In genomic region chr21:46372014-46372485, GRCh38 we compare ENCODE assay signal across 20 cellular contexts. TPM values are rescaled to one million over a fixed set of nuclear protein-coding genes. Genes with fewer than 3 reads are reported as not detected.
A peak's percentile ranks its signal among the peaks of the same experiment; 100 is the strongest.
DNase-seq lines count a peak whose midpoint lies in the region; ATAC-seq, FAIRE-seq and TF ChIP-seq lines count a peak whose summit lies in the region.
"Had no signal": no experiment of that assay in that cellular context is flagged by ENCODE, and none has a peak within 500 bp of the region (broad histone marks: within the 10 kb centered on the region; RNA-seq: fewer than 3 reads in every experiment).

No MANE protein-coding gene starts in this region.

- no peak for ATAC-seq in DND-41 (ENCODE audit: insufficient read depth, low read depth)
- no peak for ATAC-seq in esophagus mucosa
- ATAC-seq: GM23338 had no signal

- H3K14ac ChIP-seq in trophoblast cell (ENCODE audit: low read length): no peak overlapping the region

- TF ChIP-seq CTCF in DND-41 (IDR thresholded peaks at IDR 0.05; ENCODE audit: borderline replicate concordance, extremely low read depth, low read length, poor library complexity, severe bottlenecking): peak; percentile 1
- no peak for TF ChIP-seq CTCF in OCI-LY3 (IDR thresholded peaks at IDR 0.05; ENCODE audit: low read depth, low read length)
- TF ChIP-seq CTCF in endothelial cell of umbilical vein (IDR thresholded peaks at IDR 0.05; ENCODE audit: extremely low read depth in 1 of 2, insufficient read depth in 1 of 2, low read depth in 1 of 2, low read length in 2 of 2): no peak

- H3K9ac ChIP-seq in DND-41 (ENCODE audit: low read depth, low read length): no peak overlapping the region
- H3K9ac ChIP-seq in OCI-LY3 (ENCODE audit: low read length): no peak overlapping the region
- no peak overlapping the region for H3K9ac ChIP-seq in endothelial cell of umbilical vein (replicated peaks; ENCODE audit: extremely low read depth, insufficient read depth, low read length)
- H3K9ac ChIP-seq in trophoblast cell (ENCODE audit: low read length): no peak overlapping the region

- H3K9me3 ChIP-seq in DND-41 (ENCODE audit: insufficient read depth, low read length, severe bottlenecking) (no peaks in the 10 kb centered on the region), OCI-LY3 (ENCODE audit: insufficient read depth, low read length) (no peaks in the 10 kb centered on the region), endothelial cell of umbilical vein (replicated peaks; ENCODE audit: control insufficient read depth, insufficient read depth, low read length) (no peaks in the 10 kb centered on the region), trophoblast cell (ENCODE audit: insufficient read depth, low read depth, low read length) (peaks cover 8% of the 10 kb centered on the region)
- H3K9me3 ChIP-seq: Caco-2, SJSA1 had no signal

- no peak overlapping the region for H2BK5ac ChIP-seq in trophoblast cell (ENCODE audit: low read depth, low read length, poor library complexity)

- H2BK120ac ChIP-seq in trophoblast cell (ENCODE audit: insufficient read depth, low read length, poor library complexity): no peak overlapping the region

- no peak overlapping the region for H3K4me2 ChIP-seq in DND-41 (ENCODE audit: insufficient read depth, low read length)
- peak overlapping the region; percentile 36 for H3K4me2 ChIP-seq in OCI-LY3 (ENCODE audit: low read length)
- no peak overlapping the region for H3K4me2 ChIP-seq in endothelial cell of umbilical vein (ENCODE audit: insufficient read depth, low read length)
- no peak overlapping the region for H3K4me2 ChIP-seq in trophoblast cell (ENCODE audit: low read length)
- H3K4me2 ChIP-seq: GM23338, PC-9 had no signal

- TF ChIP-seq POLR2A in endothelial cell of umbilical vein (IDR thresholded peaks at IDR 0.05; ENCODE audit: low read depth, low read length) (no peak), GM12892 (IDR thresholded peaks at IDR 0.05; ENCODE audit: low read depth, low read length) (no peak)

- H3K4me3 ChIP-seq in DND-41 (ENCODE audit: low read depth in 1 of 2, low read length in 2 of 2) (no peak overlapping the region), OCI-LY3 (ENCODE audit: low read length) (no peak overlapping the region), endothelial cell of umbilical vein (replicated peaks in 1 of 3; ENCODE audit: insufficient read depth in 1 of 3, low read depth in 1 of 3, low read length in 3 of 3) (no peak overlapping the region), trophoblast cell (ENCODE audit: low read depth, low read length) (peak overlapping the region; percentile 21)
- H3K4me3 ChIP-seq: GM23338, PC-9, SJSA1 had no signal

- no TSS peak for BruUV-seq in endothelial cell of umbilical vein (replicated peaks; lab: Mats Ljungman, UMichigan)

- H2BK12ac ChIP-seq in trophoblast cell (ENCODE audit: low read length): no peak overlapping the region

- no CpG with 5 or more reads among the region's 7 CpGs for WGBS in trophoblast cell (ENCODE audit: extremely low coverage, insufficient coverage, insufficient read length)

- H4K12ac ChIP-seq in trophoblast cell (ENCODE audit: low read depth, low read length): no peak overlapping the region

- H3K79me1 ChIP-seq in trophoblast cell (ENCODE audit: low read length): no peaks in the 10 kb centered on the region

- H2AFZ ChIP-seq in DND-41 (ENCODE audit: low read depth, low read length): no peak overlapping the region
- no peak overlapping the region for H2AFZ ChIP-seq in OCI-LY3 (ENCODE audit: low read depth, low read length)
- H2AFZ ChIP-seq in endothelial cell of umbilical vein (ENCODE audit: low read depth, low read length): no peak overlapping the region
- H2AFZ ChIP-seq in trophoblast cell (ENCODE audit: insufficient read depth, low read length, poor library complexity): no peak overlapping the region
- H2AFZ ChIP-seq: GM23338, PC-9 had no signal

- H3K79me2 ChIP-seq in DND-41 (ENCODE audit: insufficient read depth, low read length): peaks cover 86% of the 10 kb centered on the region
- H3K79me2 ChIP-seq in OCI-LY3 (ENCODE audit: low read length): peaks cover 27% of the 10 kb centered on the region
- H3K79me2 ChIP-seq in endothelial cell of umbilical vein (ENCODE audit: control insufficient read depth, insufficient read depth, low read length): peaks cover 10% of the 10 kb centered on the region
- H3K79me2 ChIP-seq in trophoblast cell (ENCODE audit: control insufficient read depth, insufficient read depth, low read length, poor library complexity): no peaks in the 10 kb centered on the region

- H3K23ac ChIP-seq in trophoblast cell (ENCODE audit: low read length): no peak overlapping the region

- H3K27ac ChIP-seq in DND-41 (ENCODE audit: low read length) (no peak overlapping the region), OCI-LY3 (ENCODE audit: low read length) (no peak overlapping the region), endothelial cell of umbilical vein (ENCODE audit: insufficient read depth, low read depth, low read length) (no peak overlapping the region), trophoblast cell (ENCODE audit: low read depth, low read length) (no peak overlapping the region)
- H3K27ac ChIP-seq: PC-9, SJSA1 had no signal

- POLR2A ChIA-PET in endothelial cell of umbilical vein (lab: Charles Lee): no interaction called here

- no peak overlapping the region for H3K18ac ChIP-seq in trophoblast cell (ENCODE audit: low read length)

- FAIRE-seq in endothelial cell of umbilical vein (lab: Jason Lieb, UNC) (no peak), GM12892 (lab: Jason Lieb, UNC) (no peak)

- H4K91ac ChIP-seq in trophoblast cell (ENCODE audit: low read depth, low read length): no peak overlapping the region

- no peaks in the 10 kb centered on the region for H3K9me1 ChIP-seq in endothelial cell of umbilical vein (replicated peaks; ENCODE audit: control insufficient read depth, extremely low read depth, insufficient read depth, low read length)

- no peak overlapping the region for H3K4ac ChIP-seq in trophoblast cell (ENCODE audit: low read depth, low read length)

- CTCF ChIA-PET in endothelial cell of umbilical vein (lab: Charles Lee): no interaction called here

- H3K27me3 ChIP-seq in DND-41 (ENCODE audit: insufficient read depth, low read length, poor library complexity) (no peaks in the 10 kb centered on the region), OCI-LY3 (ENCODE audit: low read depth, low read length) (no peaks in the 10 kb centered on the region), endothelial cell of umbilical vein (ENCODE audit: control insufficient read depth in 2 of 2, insufficient read depth in 2 of 2, low read length in 2 of 2) (no peaks in the 10 kb centered on the region), trophoblast cell (ENCODE audit: insufficient read depth, low read length) (no peaks in the 10 kb centered on the region)
- H3K27me3 ChIP-seq: SJSA1 had no signal

- H2AK5ac ChIP-seq in trophoblast cell (ENCODE audit: low read length): no peak overlapping the region

- no peak overlapping the region for H4K8ac ChIP-seq in trophoblast cell (ENCODE audit: low read depth, low read length)

- H4K20me1 ChIP-seq in DND-41 (ENCODE audit: insufficient read depth, low read length): peaks cover 66% of the 10 kb centered on the region
- H4K20me1 ChIP-seq in OCI-LY3 (ENCODE audit: insufficient read depth, low read length): peaks cover 24% of the 10 kb centered on the region
- H4K20me1 ChIP-seq in endothelial cell of umbilical vein (replicated peaks; ENCODE audit: control insufficient read depth, extremely low read depth, insufficient read depth, low read length): no peaks in the 10 kb centered on the region

- no peak for DNase-seq in DND-41
- no peak for DNase-seq in endothelial cell of umbilical vein (ENCODE audit: low read depth, low spot score)
- no peak for DNase-seq in trophoblast cell
- no peak for DNase-seq in AML-193 (lab: John Stamatoyannopoulos, UW)
- no peak for DNase-seq in CD1c-positive myeloid dendritic cell (ENCODE audit: extremely low spot score)
- DNase-seq in GM12892 (ENCODE audit: insufficient read length): no peak
- DNase-seq: ACHN; Caco-2; CD4-positive, CD25-positive, alpha-beta regulatory T cell; GDM1; NCI-H1048; NCI-H1436; NCI-H2029; NCI-H345; NCI-H524 treated with DMSO at 0.1 percent for 48 hours; PC-9 had no signal

- intact Hi-C loops in endothelial cell of umbilical vein (cut with micrococcal nuclease): no loop called here

- H3K4me1 ChIP-seq in DND-41 (ENCODE audit: insufficient read depth, low read length): no peaks in the 10 kb centered on the region
- peaks cover 44% of the 10 kb centered on the region for H3K4me1 ChIP-seq in OCI-LY3 (ENCODE audit: low read length)
- H3K4me1 ChIP-seq in endothelial cell of umbilical vein (ENCODE audit: control insufficient read depth, extremely low read depth, insufficient read depth, low read length): no peaks in the 10 kb centered on the region
- no peaks in the 10 kb centered on the region for H3K4me1 ChIP-seq in trophoblast cell (ENCODE audit: control insufficient read depth in 1 of 2, insufficient read depth in 2 of 2, low read length in 2 of 2)
- H3K4me1 ChIP-seq: Caco-2, SJSA1 had no signal

- dilution Hi-C loops in endothelial cell of umbilical vein (cut with MboI; ENCODE audit: extremely low pct_ligation_motif_present, low sequenced_read_pairs): no loop called here

- H3K36me3 ChIP-seq in DND-41 (ENCODE audit: insufficient read depth, low read length) (peaks cover 80% of the 10 kb centered on the region), OCI-LY3 (replicated peaks; ENCODE audit: low read depth, low read length) (peaks cover 19% of the 10 kb centered on the region), endothelial cell of umbilical vein (ENCODE audit: control insufficient read depth in 2 of 2, extremely low read depth in 1 of 2, insufficient read depth in 2 of 2, low read length in 2 of 2) (peaks cover 0 to 5% of the 10 kb centered on the region in 2 experiments), trophoblast cell (ENCODE audit: control insufficient read depth in 1 of 2, insufficient read depth in 2 of 2, low read length in 2 of 2) (peaks cover 25 to 32% of the 10 kb centered on the region in 2 experiments)

RNA-seq across cellular contexts. Expression of gene PCNT, which starts 48.1 kb away (rescaled TPM):
- total RNA-seq in endothelial cell of umbilical vein (38.5 and 49.5 TPM in 2 replicates), esophagus mucosa (18.1 TPM)
- 9.5 and 9.6 TPM in 2 replicates for polyA plus RNA-seq in endothelial cell of umbilical vein
- polyA plus RNA-seq in endothelial cell of umbilical vein (2011; cell fraction: cytosol; rRNA removed): 11.7 and 13.9 TPM in 2 replicates
- polyA plus RNA-seq in endothelial cell of umbilical vein (2011; cell fraction: nucleus; rRNA removed): 71.0 and 95.6 TPM in 2 replicates
- 13.5 and 18.4 TPM in 2 replicates for polyA plus RNA-seq in endothelial cell of umbilical vein (2012)
- polyA minus RNA-seq in endothelial cell of umbilical vein: 44.0 and 55.1 TPM in 2 replicates
- 16.3 TPM for polyA minus RNA-seq in endothelial cell of umbilical vein (2011; cell fraction: cytosol; rRNA and poly(A)+ RNA removed)
- 33.8 and 34.3 TPM in 2 replicates for polyA minus RNA-seq in endothelial cell of umbilical vein (2011; cell fraction: nucleus; rRNA and poly(A)+ RNA removed)
- 17.0 and 19.0 TPM in 2 replicates for polyA plus RNA-seq in trophoblast cell (2013)
- polyA plus RNA-seq in GM12892 (2012; ENCODE audit: missing spikeins): 22.6 TPM

RNA-seq across cellular contexts. Expression of gene C21orf58, which starts 48.4 kb away (rescaled TPM):
- total RNA-seq in endothelial cell of umbilical vein (19.3 and 24.3 TPM in 2 replicates), esophagus mucosa (4.7 TPM)
- polyA plus RNA-seq in endothelial cell of umbilical vein: 6.0 and 7.4 TPM in 2 replicates
- polyA plus RNA-seq in endothelial cell of umbilical vein (2011; cell fraction: cytosol; rRNA removed): 4.5 and 5.7 TPM in 2 replicates
- 33.4 and 39.1 TPM in 2 replicates for polyA plus RNA-seq in endothelial cell of umbilical vein (2011; cell fraction: nucleus; rRNA removed)
- 2.1 and 3.8 TPM in 2 replicates for polyA plus RNA-seq in endothelial cell of umbilical vein (2012)
- 7.3 and 8.3 TPM in 2 replicates for polyA minus RNA-seq in endothelial cell of umbilical vein
- 16.8 TPM for polyA minus RNA-seq in endothelial cell of umbilical vein (2011; cell fraction: cytosol; rRNA and poly(A)+ RNA removed)
- polyA minus RNA-seq in endothelial cell of umbilical vein (2011; cell fraction: nucleus; rRNA and poly(A)+ RNA removed): 14.3 and 20.3 TPM in 2 replicates
- 7.0 and 7.4 TPM in 2 replicates for polyA plus RNA-seq in trophoblast cell (2013)
- polyA plus RNA-seq in GM12892 (2012; ENCODE audit: missing spikeins): 7.1 TPM
